8 cellular contexts compared by ENCODE assay signal in genomic region chr19:42251572-42251990, GRCh38. TPM values are rescaled to one million over a fixed set of nuclear protein-coding genes. Genes with fewer than 3 reads are reported as not detected.
DNase-seq lines count a peak whose midpoint lies in the region; ATAC-seq, FAIRE-seq and TF ChIP-seq lines count a peak whose summit lies in the region.

No MANE protein-coding gene starts in this region.

- H3K9me3 ChIP-seq in gastroesophageal sphincter (no peaks in the 10 kb centered on the region), WERI-Rb-1 (ENCODE audit: severe bottlenecking) (no peaks in the 10 kb centered on the region)

- ATAC-seq in gastroesophageal sphincter = no peak
- no peak for ATAC-seq in HG02970 (IDR thresholded peaks at IDR 0.05; ENCODE audit: low FRiP score, unreplicated experiment)
- ATAC-seq in HG03469 (IDR thresholded peaks at IDR 0.05; ENCODE audit: unreplicated experiment) = no peak

- no peaks in the 10 kb centered on the region for H3K27me3 Mint-ChIP-seq in activated CD4-positive, alpha-beta memory T cell treated with anti-CD3 and anti-CD28 coated beads for 36 hours

- H3K4me3 ChIP-seq in gastroesophageal sphincter (peak overlapping the region in 1 of 2 donors; percentile 72), skeletal muscle cell (ENCODE audit: low read depth, low read length) (peak overlapping the region; percentile 99), WERI-Rb-1 (ENCODE audit: low read depth, low read length) (no peak overlapping the region)

- H3K36me3 ChIP-seq in gastroesophageal sphincter (peaks cover 0 to 26% of the 10 kb centered on the region in 2 donors), WERI-Rb-1 (peaks cover 20% of the 10 kb centered on the region)

- TF ChIP-seq EP300 in gastroesophageal sphincter (IDR thresholded peaks at IDR 0.05) = no peak

- H3K9me3 Mint-ChIP-seq in activated CD4-positive, alpha-beta memory T cell treated with anti-CD3 and anti-CD28 coated beads for 36 hours = no peaks in the 10 kb centered on the region

- peaks cover 33% of the 10 kb centered on the region for H3K4me1 Mint-ChIP-seq in activated CD4-positive, alpha-beta memory T cell treated with anti-CD3 and anti-CD28 coated beads for 36 hours (ENCODE audit: low read depth)

- DNase-seq in GM12891 (ENCODE audit: insufficient read length, low spot score) (no peak), skeletal muscle cell (ENCODE audit: low read depth) (no peak), WERI-Rb-1 (no peak), NCI-H748 (lab: John Stamatoyannopoulos, UW; ENCODE audit: unreplicated experiment) (no peak)
- DNase-seq in activated CD4-positive, alpha-beta memory T cell treated with anti-CD3 and anti-CD28 coated beads for 36 hours = no peak

- peaks cover 0 to 82% (median 44%) of the 10 kb centered on the region in 3 donors for H3K4me1 ChIP-seq in gastroesophageal sphincter

- CTCF ChIA-PET in activated CD4-positive, alpha-beta memory T cell treated with anti-CD3 and anti-CD28 coated beads for 36 hours (lab: Charles Lee) = interaction anchor here (0.7 to 4.0 kb wide), 4 partner anchors 9 to 45 kb away, joined by 3 to 22 read pairs (median 3); partner anchors contain the start of gene GSK3A

- TF ChIP-seq POLR2A in GM12891 (IDR thresholded peaks at IDR 0.05; ENCODE audit: low read depth, low read length) = no peak
- TF ChIP-seq POLR2A in gastroesophageal sphincter (IDR thresholded peaks at IDR 0.05) = no peak

- FAIRE-seq in GM12891 (lab: Jason Lieb, UNC) = peak; percentile 35

- peaks cover 5% of the 10 kb centered on the region for H3K36me3 Mint-ChIP-seq in activated CD4-positive, alpha-beta memory T cell treated with anti-CD3 and anti-CD28 coated beads for 36 hours

- 43% methylated on average over 1 of the region's 3 CpGs; no CpG with 5 or more reads in 1 of the 2 donors for WGBS in gastroesophageal sphincter (ENCODE audit: low coverage in 1 of 2), 2 donors

- intact Hi-C loops in activated CD4-positive, alpha-beta memory T cell treated with anti-CD3 and anti-CD28 coated beads for 36 hours (cut with micrococcal nuclease) = no loop called here

- TF ChIP-seq CTCF in gastroesophageal sphincter (IDR thresholded peaks at IDR 0.05) = no peak
- no peak for TF ChIP-seq CTCF in WERI-Rb-1 (IDR thresholded peaks at IDR 0.05; ENCODE audit: low read depth, low read length)

- H3K27ac Mint-ChIP-seq in activated CD4-positive, alpha-beta memory T cell treated with anti-CD3 and anti-CD28 coated beads for 36 hours = peak overlapping the region; percentile 86

- no peaks in the 10 kb centered on the region for H3K27me3 ChIP-seq in gastroesophageal sphincter
- H3K27me3 ChIP-seq in WERI-Rb-1 (ENCODE audit: insufficient read depth, low read depth, severe bottlenecking) = no peaks in the 10 kb centered on the region

- POLR2A ChIA-PET in activated CD4-positive, alpha-beta memory T cell treated with anti-CD3 and anti-CD28 coated beads for 36 hours (lab: Charles Lee) = interaction anchor here (0.6 to 1.6 kb wide), 6 partner anchors 8 to 32 kb away, joined by 3 to 8 read pairs (median 4); partner anchors contain the start of genes GSK3A and ZNF526

- H3K4me3 Mint-ChIP-seq in activated CD4-positive, alpha-beta memory T cell treated with anti-CD3 and anti-CD28 coated beads for 36 hours = peak overlapping the region; percentile 80

- peak overlapping the region; percentile 3 to 98 (median 96) for H3K27ac ChIP-seq in gastroesophageal sphincter
- H3K27ac ChIP-seq in WERI-Rb-1 = no peak overlapping the region

TF ChIP-seq in GM12891, 5 proteins besides CTCF, POLR2A, EP300 and RAD21:
- TF ChIP-seq SPI1 (IDR thresholded peaks at IDR 0.05; ENCODE audit: low read depth, low read length) (no peak), POU2F2 (IDR thresholded peaks at IDR 0.05; ENCODE audit: low read depth, low read length) (no peak), POLR2AphosphoS5 (IDR thresholded peaks at IDR 0.05; ENCODE audit: low read depth, low read length) (no peak), PAX5 (IDR thresholded peaks at IDR 0.05; ENCODE audit: insufficient read depth, low read length, severe bottlenecking) (no peak), TAF1 (IDR thresholded peaks at IDR 0.05; ENCODE audit: low read depth, low read length) (no peak)

RNA-seq across cellular contexts. Expression of gene ERF, which starts 3.3 kb away (rescaled TPM):
- 18.2 TPM for polyA plus RNA-seq in GM12891 (2012; ENCODE audit: low read depth, missing spikeins)
- 10 to 100 TPM; 43.1 to 56.5 TPM for total RNA-seq in activated CD4-positive, alpha-beta memory T cell treated with anti-CD3 and anti-CD28 coated beads for 36 hours
- 10 to 100 TPM; 28.4 to 46.4 (median 39.9) TPM for total RNA-seq in gastroesophageal sphincter

RNA-seq across cellular contexts. Expression of gene GSK3A, which starts 9.2 kb away (rescaled TPM):
- 27.4 TPM for polyA plus RNA-seq in GM12891 (2012; ENCODE audit: low read depth, missing spikeins)
- 10 to 100 TPM; 36.4 to 37.3 TPM for total RNA-seq in activated CD4-positive, alpha-beta memory T cell treated with anti-CD3 and anti-CD28 coated beads for 36 hours
- 10 to 100 TPM; 30.8 to 51.0 (median 35.1) TPM for total RNA-seq in gastroesophageal sphincter

RNA-seq across cellular contexts. Expression of gene CIC, which starts 17.5 kb away (rescaled TPM):
- polyA plus RNA-seq in GM12891 (2012; ENCODE audit: low read depth, missing spikeins) = 18.5 TPM
- total RNA-seq in activated CD4-positive, alpha-beta memory T cell treated with anti-CD3 and anti-CD28 coated beads for 36 hours = 10 to 100 TPM; 56.9 to 64.2 TPM
- total RNA-seq in gastroesophageal sphincter = 10 to 100 TPM; 31.4 to 69.4 (median 49.0) TPM

RNA-seq across cellular contexts. Expression of gene ZNF526, which starts 31.5 kb away (rescaled TPM):
- polyA plus RNA-seq in GM12891 (2012; ENCODE audit: low read depth, missing spikeins) = 3.3 TPM
- 10 to 100 TPM; 12.3 to 14.9 TPM for total RNA-seq in activated CD4-positive, alpha-beta memory T cell treated with anti-CD3 and anti-CD28 coated beads for 36 hours
- total RNA-seq in gastroesophageal sphincter = 10 to 100 TPM in 1 of 4 donors, 1 to 10 TPM in 3; 4.6 to 10.4 (median 7.8) TPM

RNA-seq across cellular contexts. Expression of gene DEDD2, which starts 34.1 kb away (rescaled TPM):
- polyA plus RNA-seq in GM12891 (2012; ENCODE audit: low read depth, missing spikeins) = 14.7 TPM
- total RNA-seq in activated CD4-positive, alpha-beta memory T cell treated with anti-CD3 and anti-CD28 coated beads for 36 hours = 10 to 100 TPM; 31.3 to 33.4 TPM
- 10 to 100 TPM; 31.1 to 39.3 (median 33.4) TPM for total RNA-seq in gastroesophageal sphincter
